In genomic region chr11:86918943-86919342, GRCh38 we compare ENCODE assay signal across 1 cellular context.
TF ChIP-seq lines count a peak whose summit lies in the region.

No MANE protein-coding gene starts in this region.

TF ChIP-seq in GM23338, 12 proteins besides CTCF, POLR2A, EP300 and RAD21 (continued from another document):
- TF ChIP-seq, protein P1, sequence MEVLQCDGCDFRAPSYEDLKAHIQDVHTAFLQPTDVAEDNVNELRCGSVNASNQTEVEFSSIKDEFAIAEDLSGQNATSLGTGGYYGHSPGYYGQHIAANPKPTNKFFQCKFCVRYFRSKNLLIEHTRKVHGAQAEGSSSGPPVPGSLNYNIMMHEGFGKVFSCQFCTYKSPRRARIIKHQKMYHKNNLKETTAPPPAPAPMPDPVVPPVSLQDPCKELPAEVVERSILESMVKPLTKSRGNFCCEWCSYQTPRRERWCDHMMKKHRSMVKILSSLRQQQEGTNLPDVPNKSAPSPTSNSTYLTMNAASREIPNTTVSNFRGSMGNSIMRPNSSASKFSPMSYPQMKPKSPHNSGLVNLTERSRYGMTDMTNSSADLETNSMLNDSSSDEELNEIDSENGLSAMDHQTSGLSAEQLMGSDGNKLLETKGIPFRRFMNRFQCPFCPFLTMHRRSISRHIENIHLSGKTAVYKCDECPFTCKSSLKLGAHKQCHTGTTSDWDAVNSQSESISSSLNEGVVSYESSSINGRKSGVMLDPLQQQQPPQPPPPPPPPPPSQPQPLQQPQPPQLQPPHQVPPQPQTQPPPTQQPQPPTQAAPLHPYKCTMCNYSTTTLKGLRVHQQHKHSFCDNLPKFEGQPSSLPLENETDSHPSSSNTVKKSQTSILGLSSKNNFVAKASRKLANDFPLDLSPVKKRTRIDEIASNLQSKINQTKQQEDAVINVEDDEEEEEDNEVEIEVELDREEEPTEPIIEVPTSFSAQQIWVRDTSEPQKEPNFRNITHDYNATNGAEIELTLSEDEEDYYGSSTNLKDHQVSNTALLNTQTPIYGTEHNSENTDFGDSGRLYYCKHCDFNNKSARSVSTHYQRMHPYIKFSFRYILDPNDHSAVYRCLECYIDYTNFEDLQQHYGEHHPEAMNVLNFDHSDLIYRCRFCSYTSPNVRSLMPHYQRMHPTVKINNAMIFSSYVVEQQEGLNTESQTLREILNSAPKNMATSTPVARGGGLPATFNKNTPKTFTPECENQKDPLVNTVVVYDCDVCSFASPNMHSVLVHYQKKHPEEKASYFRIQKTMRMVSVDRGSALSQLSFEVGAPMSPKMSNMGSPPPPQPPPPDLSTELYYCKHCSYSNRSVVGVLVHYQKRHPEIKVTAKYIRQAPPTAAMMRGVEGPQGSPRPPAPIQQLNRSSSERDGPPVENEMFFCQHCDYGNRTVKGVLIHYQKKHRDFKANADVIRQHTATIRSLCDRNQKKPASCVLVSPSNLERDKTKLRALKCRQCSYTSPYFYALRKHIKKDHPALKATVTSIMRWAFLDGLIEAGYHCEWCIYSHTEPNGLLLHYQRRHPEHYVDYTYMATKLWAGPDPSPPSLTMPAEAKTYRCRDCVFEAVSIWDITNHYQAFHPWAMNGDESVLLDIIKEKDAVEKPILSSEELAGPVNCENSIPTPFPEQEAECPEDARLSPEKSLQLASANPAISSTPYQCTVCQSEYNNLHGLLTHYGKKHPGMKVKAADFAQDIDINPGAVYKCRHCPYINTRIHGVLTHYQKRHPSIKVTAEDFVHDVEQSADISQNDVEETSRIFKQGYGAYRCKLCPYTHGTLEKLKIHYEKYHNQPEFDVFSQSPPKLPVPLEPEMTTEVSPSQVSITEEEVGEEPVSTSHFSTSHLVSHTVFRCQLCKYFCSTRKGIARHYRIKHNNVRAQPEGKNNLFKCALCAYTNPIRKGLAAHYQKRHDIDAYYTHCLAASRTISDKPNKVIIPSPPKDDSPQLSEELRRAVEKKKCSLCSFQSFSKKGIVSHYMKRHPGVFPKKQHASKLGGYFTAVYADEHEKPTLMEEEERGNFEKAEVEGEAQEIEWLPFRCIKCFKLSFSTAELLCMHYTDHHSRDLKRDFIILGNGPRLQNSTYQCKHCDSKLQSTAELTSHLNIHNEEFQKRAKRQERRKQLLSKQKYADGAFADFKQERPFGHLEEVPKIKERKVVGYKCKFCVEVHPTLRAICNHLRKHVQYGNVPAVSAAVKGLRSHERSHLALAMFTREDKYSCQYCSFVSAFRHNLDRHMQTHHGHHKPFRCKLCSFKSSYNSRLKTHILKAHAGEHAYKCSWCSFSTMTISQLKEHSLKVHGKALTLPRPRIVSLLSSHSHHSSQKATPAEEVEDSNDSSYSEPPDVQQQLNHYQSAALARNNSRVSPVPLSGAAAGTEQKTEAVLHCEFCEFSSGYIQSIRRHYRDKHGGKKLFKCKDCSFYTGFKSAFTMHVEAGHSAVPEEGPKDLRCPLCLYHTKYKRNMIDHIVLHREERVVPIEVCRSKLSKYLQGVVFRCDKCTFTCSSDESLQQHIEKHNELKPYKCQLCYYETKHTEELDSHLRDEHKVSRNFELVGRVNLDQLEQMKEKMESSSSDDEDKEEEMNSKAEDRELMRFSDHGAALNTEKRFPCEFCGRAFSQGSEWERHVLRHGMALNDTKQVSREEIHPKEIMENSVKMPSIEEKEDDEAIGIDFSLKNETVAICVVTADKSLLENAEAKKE (CRISPR knock-in tag; IDR thresholded peaks at IDR 0.05): no peak
- no peak for TF ChIP-seq EZH2phosphoT487 (IDR thresholded peaks at IDR 0.05; ENCODE audit: unreplicated experiment)
- TF ChIP-seq EZH2 (IDR thresholded peaks at IDR 0.05; ENCODE audit: low read depth, unreplicated experiment): no peak
